Comparison of ENCODE assay signal across 8 cellular contexts in the genomic region with DNA sequence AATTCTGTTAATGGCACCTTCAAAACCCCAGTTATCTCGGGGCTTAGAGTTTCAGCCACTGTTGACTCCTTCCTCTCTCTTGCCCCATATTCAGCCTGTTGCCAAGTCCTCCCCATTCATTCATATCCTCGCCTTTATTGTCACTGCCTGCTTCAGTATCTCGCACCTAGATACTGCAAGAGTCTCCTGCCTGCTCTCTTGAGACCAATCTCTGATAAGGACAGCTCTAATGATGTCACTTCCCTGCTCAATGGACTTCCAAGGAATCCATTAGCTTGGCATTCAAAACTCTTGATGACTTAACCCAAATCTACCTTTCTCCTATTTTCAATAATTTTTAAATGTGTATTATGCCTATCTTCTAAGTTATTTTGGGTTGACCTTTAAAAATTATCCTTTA. TPM values are rescaled to one million over a fixed set of nuclear protein-coding genes. Genes with fewer than 3 reads are reported as not detected.
A peak's percentile ranks its signal among the peaks of the same experiment; 100 is the strongest.
DNase-seq lines count a peak whose midpoint lies in the region; ATAC-seq and TF ChIP-seq lines count a peak whose summit lies in the region.

No MANE protein-coding gene starts in this region.

- no peaks in the 10 kb centered on the region for H3K9me3 ChIP-seq in duodenal mucosa (ENCODE audit: control insufficient read depth in 1 of 2, low read length in 2 of 2)
- no peaks in the 10 kb centered on the region for H3K9me3 ChIP-seq in neural cell (ENCODE audit: low read length)

- H3K4me3 ChIP-seq in NB4 (ENCODE audit: low read depth, low read length) = peak overlapping the region; percentile 72
- H3K4me3 ChIP-seq in duodenal mucosa (ENCODE audit: low read depth in 1 of 2, low read length in 2 of 2) = peak overlapping the region; percentile 73 to 76
- peak overlapping the region; percentile 77 for H3K4me3 ChIP-seq in neural cell (ENCODE audit: low read length)

- H3K79me2 ChIP-seq in neural cell (replicated peaks; ENCODE audit: insufficient read depth, low read length) = no peaks in the 10 kb centered on the region

- H3K4me1 Mint-ChIP-seq in CD14-positive monocyte = peaks cover 17% of the 10 kb centered on the region

- H3K27me3 Mint-ChIP-seq in CD14-positive monocyte (ENCODE audit: low read depth in 3 of 3) = peaks cover 0 to 18% (median 1%) of the 10 kb centered on the region in 3 donors

- H3K9ac ChIP-seq in duodenal mucosa (ENCODE audit: low read depth in 1 of 2, low read length in 2 of 2) (peak overlapping the region in 1 of 2 donors; percentile 74), neural cell (ENCODE audit: low read length) (no peak overlapping the region)

- peaks cover 8 to 9% of the 10 kb centered on the region in 2 donors for H3K36me3 Mint-ChIP-seq in CD14-positive monocyte

- no peak overlapping the region for H3K4me2 ChIP-seq in neural cell (ENCODE audit: low read length)

- no peak for TF ChIP-seq RAD21 in neural cell (conservative IDR thresholded peaks at IDR 0.05)

- H4K20me1 ChIP-seq in neural cell (ENCODE audit: insufficient read depth) = no peaks in the 10 kb centered on the region

- peak overlapping the region; percentile 89 to 97 for H3K4me3 Mint-ChIP-seq in CD14-positive monocyte

- peaks cover 7 to 18% of the 10 kb centered on the region in 2 donors for H3K4me1 ChIP-seq in duodenal mucosa (ENCODE audit: control insufficient read depth in 1 of 2, insufficient read depth in 2 of 2, low read length in 2 of 2)

- ATAC-seq in GM21515 (IDR thresholded peaks at IDR 0.05; ENCODE audit: unreplicated experiment) = no peak
- ATAC-seq in GM18868 (IDR thresholded peaks at IDR 0.05; ENCODE audit: unreplicated experiment) = no peak
- no peak for ATAC-seq in GM18511 (IDR thresholded peaks at IDR 0.05; ENCODE audit: unreplicated experiment)
- no peak for ATAC-seq in HG02870 (IDR thresholded peaks at IDR 0.05; ENCODE audit: unreplicated experiment)

- H3K27ac ChIP-seq in duodenal mucosa (ENCODE audit: low read depth, low read length) = peak overlapping the region; percentile 51
- no peak overlapping the region for H3K27ac ChIP-seq in neural cell (ENCODE audit: low read length)

- no peak for TF ChIP-seq EP300 in neural cell (conservative IDR thresholded peaks at IDR 0.05; ENCODE audit: poor library complexity, severe bottlenecking)

- peak overlapping the region in 1 of 7 donors; percentile 91 for H3K27ac Mint-ChIP-seq in CD14-positive monocyte

- DNase-seq in CD14-positive monocyte (ENCODE audit: low spot score) (no peak), NB4 (ENCODE audit: low read depth) (no peak)

- H3F3A ChIP-seq in neural cell (ENCODE audit: insufficient read depth, low read length, poor library complexity, severe bottlenecking) = no peaks in the 10 kb centered on the region

- no peak for TF ChIP-seq POLR2A in NB4 (IDR thresholded peaks at IDR 0.05; ENCODE audit: extremely low read depth, insufficient read length)

- H2AFZ ChIP-seq in neural cell (ENCODE audit: low read depth, low read length) = no peak overlapping the region

- no peaks in the 10 kb centered on the region for H3K9me2 ChIP-seq in neural cell (ENCODE audit: insufficient read depth, low read length)

- H3K9me3 Mint-ChIP-seq in CD14-positive monocyte = peaks cover 0 to 6% (median 0%) of the 10 kb centered on the region in 7 donors

- H3K27me3 ChIP-seq in duodenal mucosa (ENCODE audit: control insufficient read depth in 1 of 2, insufficient read depth in 2 of 2, low read length in 2 of 2) = no peaks in the 10 kb centered on the region
- H3K27me3 ChIP-seq in neural cell (ENCODE audit: insufficient read depth, low read depth, low read length) = no peaks in the 10 kb centered on the region

- TF ChIP-seq CTCF in CD14-positive monocyte (IDR thresholded peaks at IDR 0.05) = no peak
- no peak for TF ChIP-seq CTCF in NB4 (IDR thresholded peaks at IDR 0.05; ENCODE audit: low read depth, low read length)
- no peak for TF ChIP-seq CTCF in neural cell (IDR thresholded peaks at IDR 0.05; ENCODE audit: poor library complexity, severe bottlenecking)

- no peaks in the 10 kb centered on the region for H3K36me3 ChIP-seq in duodenal mucosa (ENCODE audit: control insufficient read depth in 1 of 2, insufficient read depth in 2 of 2, low read length in 2 of 2)
- H3K36me3 ChIP-seq in neural cell (ENCODE audit: insufficient read depth, low read length) = no peaks in the 10 kb centered on the region

- intact Hi-C loops in CD14-positive monocyte (cut with micrococcal nuclease) = no loop called here

TF ChIP-seq in neural cell, 6 proteins besides CTCF, POLR2A, EP300 and RAD21:
- no peak for TF ChIP-seq REST (IDR thresholded peaks at IDR 0.05; ENCODE audit: borderline replicate concordance)

RNA-seq across cellular contexts. Expression of gene UBE2A, which starts 1.1 kb away (rescaled TPM):
- polyA plus RNA-seq in CD14-positive monocyte (10 to 100 TPM; 74.1 to 91.4 TPM), neural cell (116 and 129 TPM in 2 replicates)
- polyA minus RNA-seq in neural cell = 43.1 and 57.4 TPM in 2 replicates

RNA-seq across cellular contexts. Expression of gene STEEP1, which starts 8.0 kb away (rescaled TPM):
- 10 to 100 TPM; 10.6 to 13.2 TPM for polyA plus RNA-seq in CD14-positive monocyte
- 43.8 and 63.0 TPM in 2 replicates for polyA plus RNA-seq in neural cell
- 38.5 and 45.3 TPM in 2 replicates for polyA minus RNA-seq in neural cell

RNA-seq across cellular contexts. Expression of gene NKRF, which starts 33.0 kb away (rescaled TPM):
- polyA plus RNA-seq in CD14-positive monocyte (1 to 10 TPM; 1.3 to 2.4 TPM), neural cell (22.5 and 27.0 TPM in 2 replicates)
- 32.1 and 37.3 TPM in 2 replicates for polyA minus RNA-seq in neural cell
